8 cellular contexts compared by ENCODE assay signal in genomic region chr6:152301806-152302568, GRCh38.
A peak's percentile ranks its signal among the peaks of the same experiment; 100 is the strongest.
DNase-seq lines count a peak whose midpoint lies in the region; ATAC-seq and TF ChIP-seq lines count a peak whose summit lies in the region.

No MANE protein-coding gene starts in this region.

- H3K4me3 ChIP-seq in ascending aorta = peak overlapping the region; percentile 34 to 64
- H3K4me3 ChIP-seq in vagina = peak overlapping the region; percentile 44 to 56

- H3K27me3 Mint-ChIP-seq in T-helper 17 cell = no peaks in the 10 kb centered on the region

- TF ChIP-seq POLR2A in GM10847 (IDR thresholded peaks at IDR 0.05; ENCODE audit: extremely low read depth, insufficient read length) (peak; percentile 62), vagina (IDR thresholded peaks at IDR 0.05) (peak in 1 of 2 donors; percentile 13)

- H3K4me1 ChIP-seq in ascending aorta (peaks cover 0 to 15% of the 10 kb centered on the region in 2 donors), vagina (peaks cover 18% of the 10 kb centered on the region)

- peak overlapping the region; percentile 99 for H3K4me3 Mint-ChIP-seq in T-helper 17 cell

- H3K36me3 Mint-ChIP-seq in T-helper 17 cell (ENCODE audit: low read depth) = peaks cover 3% of the 10 kb centered on the region

- H3K9me3 ChIP-seq in T-helper 17 cell (ENCODE audit: control insufficient read depth, low read length, poor library complexity, severe bottlenecking) (no peaks in the 10 kb centered on the region), ascending aorta (no peaks in the 10 kb centered on the region), vagina (no peaks in the 10 kb centered on the region)

- ATAC-seq in HG02571 (IDR thresholded peaks at IDR 0.05; ENCODE audit: unreplicated experiment) = peak; percentile 87
- ATAC-seq in T-helper 17 cell = peak; percentile 98

- DNase-seq in NAMALWA (ENCODE audit: low spot score) = peak; percentile 95
- DNase-seq in T-helper 17 cell = peak; percentile 78 to 81 (median 81)
- peak; percentile 61 to 91 for DNase-seq in ascending aorta (ENCODE audit: low spot score in 2 of 2)
- peak; percentile 74 for DNase-seq in hepatic stellate cell (ENCODE audit: low spot score)
- peak; percentile 93 for DNase-seq in putamen (ENCODE audit: low spot score)
- DNase-seq in vagina (ENCODE audit: extremely low spot score in 2 of 2) = peak in 1 of 2 donors; percentile 93

- intact Hi-C loops in ascending aorta (cut with DNase I) (loop anchor here (5.0 kb wide), 2 partner anchors 35 to 55 kb away; no protein-coding TSS in a partner anchor), vagina (cut with DNase I) (loop anchor here (1.0 kb wide), 1 partner anchor 29 kb away; no protein-coding TSS in a partner anchor)

- peak; percentile 43 to 64 (median 59) for TF ChIP-seq CTCF in ascending aorta (IDR thresholded peaks at IDR 0.05)
- peak in 1 of 3 experiments; percentile 57 for TF ChIP-seq CTCF in vagina (IDR thresholded peaks at IDR 0.05)

- peaks cover 25 to 54% of the 10 kb centered on the region in 2 donors for H3K36me3 ChIP-seq in ascending aorta
- H3K36me3 ChIP-seq in vagina = no peaks in the 10 kb centered on the region

- H3K27me3 ChIP-seq in ascending aorta (no peaks in the 10 kb centered on the region), vagina (no peaks in the 10 kb centered on the region)

- H3K4me1 Mint-ChIP-seq in T-helper 17 cell = peaks cover 24% of the 10 kb centered on the region

- H3K27ac ChIP-seq in ascending aorta = peak overlapping the region; percentile 65 to 68
- H3K27ac ChIP-seq in vagina = peak overlapping the region; percentile 80

- peak overlapping the region; percentile 96 for H3K27ac Mint-ChIP-seq in T-helper 17 cell
